Comparison of ENCODE assay signal across 10 cellular contexts in genomic region chr10:99945286-99945685, GRCh38.
A peak's percentile ranks its signal among the peaks of the same experiment; 100 is the strongest.
DNase-seq lines count a peak whose midpoint lies in the region; ATAC-seq and TF ChIP-seq lines count a peak whose summit lies in the region.
"Had no signal": no experiment of that assay in that cellular context is flagged by ENCODE, and none has a peak within 500 bp of the region (broad histone marks: within the 10 kb centered on the region; RNA-seq: fewer than 3 reads in every experiment).

No MANE protein-coding gene starts in this region.

- ATAC-seq in SK-N-SH treated with all-trans-retinoic acid at 6 μM for 48 hours = peak; percentile 89
- peak; percentile 92 for ATAC-seq in foreskin keratinocyte
- peak; percentile 76 to 84 (median 80) for ATAC-seq in psoas muscle
- ATAC-seq in HG03139 (IDR thresholded peaks at IDR 0.05; ENCODE audit: unreplicated experiment) = no peak
- ATAC-seq: stimulated activated memory B cell treated with anti-CD40 and anti-IgM and Interleukin-4, amounts not matched to agents 10 μg/mL and 1 μg/mL and 100 μg/mL, for 72 hours had no signal

- no peak overlapping the region for H3K4me3 Mint-ChIP-seq in activated naive CD4-positive, alpha-beta T cell treated with anti-CD3 and anti-CD28 coated beads for 36 hours
- H3K4me3 Mint-ChIP-seq: stimulated activated memory B cell treated with anti-CD40 and anti-IgM and Interleukin-4, amounts not matched to agents 10 μg/mL and 1 μg/mL and 100 μg/mL, for 72 hours had no signal

- WGBS in psoas muscle, 3 donors = 35 to 44% (median 39%) methylated on average over 4 of the region's 4 CpGs

- H3K27ac Mint-ChIP-seq in activated naive CD4-positive, alpha-beta T cell treated with anti-CD3 and anti-CD28 coated beads for 36 hours = no peak overlapping the region
- H3K27ac Mint-ChIP-seq: stimulated activated memory B cell treated with anti-CD40 and anti-IgM and Interleukin-4, amounts not matched to agents 10 μg/mL and 1 μg/mL and 100 μg/mL, for 72 hours had no signal

- no peaks in the 10 kb centered on the region for H3K9me3 ChIP-seq in psoas muscle

- peaks cover 5% of the 10 kb centered on the region for H3K36me3 Mint-ChIP-seq in activated naive CD4-positive, alpha-beta T cell treated with anti-CD3 and anti-CD28 coated beads for 36 hours (ENCODE audit: low read depth)

- peaks cover 31% of the 10 kb centered on the region for H3K4me1 ChIP-seq in foreskin keratinocyte
- H3K4me1 ChIP-seq in psoas muscle = peaks cover 26% of the 10 kb centered on the region

- no peaks in the 10 kb centered on the region for H3K4me1 Mint-ChIP-seq in activated naive CD4-positive, alpha-beta T cell treated with anti-CD3 and anti-CD28 coated beads for 36 hours (ENCODE audit: low read depth)

- DNase-seq in AG09309 (ENCODE audit: low read depth) = peak; percentile 57
- DNase-seq in foreskin keratinocyte = peak in 1 of 2 donors; percentile 56
- DNase-seq in psoas muscle = peak in 1 of 2 donors; percentile 40
- DNase-seq in activated CD4-positive, CD25-positive, alpha-beta regulatory T cell treated with anti-CD3 and anti-CD28 coated beads, Interleukin-2, amount 50 U/mL, for 72 hours = no peak
- no peak for DNase-seq in activated naive CD4-positive, alpha-beta T cell treated with anti-CD3 and anti-CD28 coated beads for 36 hours
- no peak for DNase-seq in NCI-H2196 (lab: John Stamatoyannopoulos, UW; ENCODE audit: unreplicated experiment)
- DNase-seq: Calu3 had no signal

- H3K27ac ChIP-seq in foreskin keratinocyte (peak overlapping the region; percentile 32), psoas muscle (peak overlapping the region; percentile 32)

- H3K4me3 ChIP-seq in AG09309 (ENCODE audit: control insufficient read depth, low read depth, low read length) = no peak overlapping the region
- no peak overlapping the region for H3K4me3 ChIP-seq in psoas muscle

- H3K27me3 ChIP-seq in foreskin keratinocyte (no peaks in the 10 kb centered on the region), psoas muscle (ENCODE audit: insufficient read depth in 3 of 3, low read length in 2 of 3) (no peaks in the 10 kb centered on the region)

- H3K27me3 Mint-ChIP-seq in activated naive CD4-positive, alpha-beta T cell treated with anti-CD3 and anti-CD28 coated beads for 36 hours (ENCODE audit: low read depth) = no peaks in the 10 kb centered on the region
- H3K27me3 Mint-ChIP-seq: stimulated activated memory B cell treated with anti-CD40 and anti-IgM and Interleukin-4, amounts not matched to agents 10 μg/mL and 1 μg/mL and 100 μg/mL, for 72 hours had no signal

- CTCF ChIA-PET in activated naive CD4-positive, alpha-beta T cell treated with anti-CD3 and anti-CD28 coated beads for 36 hours (lab: Charles Lee) = interaction anchor here (1.4 kb wide), 1 partner anchor 100 kb away, joined by 4 read pairs; no protein-coding TSS in a partner anchor

- TF ChIP-seq CTCF in AG09309 (IDR thresholded peaks at IDR 0.05; ENCODE audit: control insufficient read depth, insufficient read depth, low read depth, low read length, missing control alignments) = no peak
- no peak for TF ChIP-seq CTCF in foreskin keratinocyte (conservative IDR thresholded peaks at IDR 0.05)
- no peak for TF ChIP-seq CTCF in psoas muscle (IDR thresholded peaks at IDR 0.05)

- H3K9me3 Mint-ChIP-seq in activated naive CD4-positive, alpha-beta T cell treated with anti-CD3 and anti-CD28 coated beads for 36 hours = peaks cover 3% of the 10 kb centered on the region

- intact Hi-C loops in psoas muscle (cut with DNase I) = no loop called here
- intact Hi-C loops in activated naive CD4-positive, alpha-beta T cell treated with anti-CD3 and anti-CD28 coated beads for 36 hours (cut with micrococcal nuclease) = no loop called here

- no peaks in the 10 kb centered on the region for H3K36me3 ChIP-seq in psoas muscle (ENCODE audit: insufficient read depth in 1 of 2, low read depth in 1 of 2)

TF ChIP-seq in SK-N-SH treated with all-trans-retinoic acid at 6 μM for 48 hours, 23 proteins besides CTCF, POLR2A, EP300 and RAD21 (continues in another document):
- TF ChIP-seq ARNTL (CRISPR knock-in tag; IDR thresholded peaks at IDR 0.05; ENCODE audit: borderline replicate concordance, low read depth) (no peak), CSDC2 (CRISPR knock-in tag; IDR thresholded peaks at IDR 0.05) (no peak), CREB5 (CRISPR knock-in tag; IDR thresholded peaks at IDR 0.05; ENCODE audit: low read depth) (no peak), ZFP3 (CRISPR knock-in tag; IDR thresholded peaks at IDR 0.05) (no peak), ISL1 (CRISPR knock-in tag; IDR thresholded peaks at IDR 0.05) (no peak), POU6F1 (CRISPR knock-in tag; IDR thresholded peaks at IDR 0.05; ENCODE audit: borderline replicate concordance, low read depth) (no peak), TOX (CRISPR knock-in tag; IDR thresholded peaks at IDR 0.05; ENCODE audit: borderline replicate concordance) (no peak), BACH2 (CRISPR knock-in tag; IDR thresholded peaks at IDR 0.05; ENCODE audit: borderline replicate concordance) (no peak), TSHZ2 (CRISPR knock-in tag; IDR thresholded peaks at IDR 0.05) (no peak), PPARA (CRISPR knock-in tag; IDR thresholded peaks at IDR 0.05; ENCODE audit: borderline replicate concordance) (no peak), ZFP30 (CRISPR knock-in tag; IDR thresholded peaks at IDR 0.05) (no peak), RARB (CRISPR knock-in tag; IDR thresholded peaks at IDR 0.05) (no peak), GLIS3 (CRISPR knock-in tag; IDR thresholded peaks at IDR 0.05) (no peak), PATZ1 (CRISPR knock-in tag; IDR thresholded peaks at IDR 0.05; ENCODE audit: borderline replicate concordance) (no peak), ZNF565 (CRISPR knock-in tag; conservative IDR thresholded peaks at IDR 0.05; ENCODE audit: low read depth) (no peak)
